In genomic region chr5:173751266-173751600, GRCh38 we compare ENCODE assay signal across 21 cellular contexts.
DNase-seq lines count a peak whose midpoint lies in the region; ATAC-seq, FAIRE-seq and TF ChIP-seq lines count a peak whose summit lies in the region.
"Had no signal": no experiment of that assay in that cellular context is flagged by ENCODE, and none has a peak within 500 bp of the region (broad histone marks: within the 10 kb centered on the region; RNA-seq: fewer than 3 reads in every experiment).

No MANE protein-coding gene starts in this region.

- H3K4me2 ChIP-seq in OCI-LY1 (ENCODE audit: low read length) (peak overlapping the region; percentile 43; the same call in 1 of the 2 replicates), neural progenitor cell (no peak overlapping the region)

- H3K4me3 ChIP-seq in OCI-LY1 (ENCODE audit: low read depth, low read length, poor library complexity, severe bottlenecking) (no peak overlapping the region), neural progenitor cell (no peak overlapping the region), tibial artery (no peak overlapping the region)
- H3K4me3 ChIP-seq: SK-N-MC had no signal

- H3K9ac ChIP-seq in OCI-LY1 (ENCODE audit: low read length) (no peak overlapping the region; the same call in 1 of the 2 replicates), neural progenitor cell (no peak overlapping the region)

- H3K27me3 ChIP-seq in OCI-LY1 (ENCODE audit: insufficient read depth, low read length) (no peaks in the 10 kb centered on the region), neural progenitor cell (no peaks in the 10 kb centered on the region), tibial artery (no peaks in the 10 kb centered on the region)

- H3K36me3 Mint-ChIP-seq in Calu3 (ENCODE audit: insufficient read depth, unreplicated experiment), result no peaks in the 10 kb centered on the region
- H3K36me3 Mint-ChIP-seq in neural progenitor cell, result no peaks in the 10 kb centered on the region

- H3K4me1 ChIP-seq in OCI-LY1 (ENCODE audit: insufficient read depth, low read length, severe bottlenecking), result peaks cover 51% of the 10 kb centered on the region
- peaks cover 14% of the 10 kb centered on the region for H3K4me1 ChIP-seq in neural progenitor cell
- no peaks in the 10 kb centered on the region for H3K4me1 ChIP-seq in tibial artery
- H3K4me1 ChIP-seq: Caco-2 had no signal

- no peaks in the 10 kb centered on the region for H3K9me2 ChIP-seq in OCI-LY1 (ENCODE audit: low read depth, low read length)

- CTCF ChIA-PET in Calu3 (lab: Charles Lee), result interaction anchor here (0.6 kb wide), 2 partner anchors 59 to 812 kb away, joined by 3 to 5 read pairs; no protein-coding TSS in a partner anchor

- H3K79me2 ChIP-seq in OCI-LY1 (ENCODE audit: insufficient read depth, low read length), result no peaks in the 10 kb centered on the region
- H3K79me2 ChIP-seq in neural progenitor cell (ENCODE audit: low read depth), result no peaks in the 10 kb centered on the region

- H2AFZ ChIP-seq in OCI-LY1 (ENCODE audit: low read length), result no peak overlapping the region
- no peak overlapping the region for H2AFZ ChIP-seq in neural progenitor cell (replicated peaks)

- H3F3A ChIP-seq in OCI-LY1 (ENCODE audit: insufficient read depth, low read length) (peaks cover under 1% of the 10 kb centered on the region; the same call in 1 of the 2 replicates), neural progenitor cell (ENCODE audit: low read depth) (peaks cover 5% of the 10 kb centered on the region)

- peak; percentile 66 for ATAC-seq in GM19372 (IDR thresholded peaks at IDR 0.05; ENCODE audit: low read depth, unreplicated experiment)
- no peak for ATAC-seq in GM18861 (IDR thresholded peaks at IDR 0.05; ENCODE audit: unreplicated experiment)

- intact Hi-C loops in Calu3 (cut with micrococcal nuclease; ENCODE audit: unreplicated experiment), result no loop called here
- intact Hi-C loops in tibial artery (cut with DNase I; ENCODE audit: low total_unique reads), result no loop called here

- no peaks in the 10 kb centered on the region for H4K20me1 ChIP-seq in OCI-LY1 (ENCODE audit: insufficient read depth, low read length)
- no peaks in the 10 kb centered on the region for H4K20me1 ChIP-seq in neural progenitor cell (ENCODE audit: low read depth)

- H3K27me3 Mint-ChIP-seq in Calu3 (ENCODE audit: unreplicated experiment) (no peaks in the 10 kb centered on the region), neural progenitor cell (ENCODE audit: insufficient read depth, low read depth) (peaks cover 5% of the 10 kb centered on the region)

- H3K27ac Mint-ChIP-seq in Calu3 (ENCODE audit: unreplicated experiment), result peak overlapping the region; percentile 27
- peak overlapping the region; percentile 65 for H3K27ac Mint-ChIP-seq in neural progenitor cell
- H3K27ac Mint-ChIP-seq: H9 had no signal

- TF ChIP-seq CTCF in Calu3 (IDR thresholded peaks at IDR 0.05; ENCODE audit: unreplicated experiment) (no peak), OCI-LY1 (IDR thresholded peaks at IDR 0.05; ENCODE audit: low read length) (no peak), neural progenitor cell (IDR thresholded peaks at IDR 0.05) (no peak), tibial artery (IDR thresholded peaks at IDR 0.05) (no peak)

- H3K4me3 Mint-ChIP-seq in Calu3 (ENCODE audit: low read depth, unreplicated experiment) (no peak overlapping the region), neural progenitor cell (no peak overlapping the region)
- H3K4me3 Mint-ChIP-seq: H9 had no signal

- no peak for FAIRE-seq in GM19239 (lab: Jason Lieb, UNC)
- FAIRE-seq: A204.1, G401.6, GM12892, HTR-8/SVneo had no signal

- H3K27ac ChIP-seq in OCI-LY1 (ENCODE audit: low read depth, low read length, poor library complexity, severe bottlenecking) (peak overlapping the region; percentile 69), neural progenitor cell (no peak overlapping the region), tibial artery (no peak overlapping the region)
- H3K27ac ChIP-seq: C4-2B, SK-N-MC had no signal

- H3K4me1 Mint-ChIP-seq in Calu3 (ENCODE audit: low read depth, unreplicated experiment), result peaks cover 4% of the 10 kb centered on the region
- peaks cover 29% of the 10 kb centered on the region for H3K4me1 Mint-ChIP-seq in neural progenitor cell

- H3K9me3 Mint-ChIP-seq in Calu3 (ENCODE audit: low read depth, unreplicated experiment) (no peaks in the 10 kb centered on the region), neural progenitor cell (no peaks in the 10 kb centered on the region)
- H3K9me3 Mint-ChIP-seq: H9 had no signal

- DNase-seq in Calu3, result no peak
- no peak for DNase-seq in neural progenitor cell (ENCODE audit: low spot score)
- no peak for DNase-seq in HuH-7.5 (ENCODE audit: low spot score)
- no peak for DNase-seq in tibial artery
- no peak for DNase-seq in GM19239 (ENCODE audit: insufficient read length, low spot score)
- DNase-seq: Caco-2, DMS79, H9, NCI-H1048, NCI-H1694 treated with DMSO at 0.1 percent for 48 hours, NCI-H345, T-helper 1 cell had no signal

- H3K9me3 ChIP-seq in OCI-LY1 (ENCODE audit: low read length) (no peaks in the 10 kb centered on the region), neural progenitor cell (ENCODE audit: low read depth) (no peaks in the 10 kb centered on the region), tibial artery (no peaks in the 10 kb centered on the region)
- H3K9me3 ChIP-seq: Caco-2 had no signal

- BruUV-seq in Calu3 (replicated peaks; lab: Mats Ljungman, UMichigan), result no TSS peak

- no peaks in the 10 kb centered on the region for H3K36me3 ChIP-seq in OCI-LY1 (ENCODE audit: insufficient read depth, low read length)
- no peaks in the 10 kb centered on the region for H3K36me3 ChIP-seq in neural progenitor cell
- H3K36me3 ChIP-seq in tibial artery, result no peaks in the 10 kb centered on the region
